16 cellular contexts compared by ENCODE assay signal in genomic region chr10:69731184-69731583, GRCh38.
DNase-seq lines count a peak whose midpoint lies in the region; ATAC-seq and TF ChIP-seq lines count a peak whose summit lies in the region.
"Had no signal": no experiment of that assay in that cellular context is flagged by ENCODE, and none has a peak within 500 bp of the region (broad histone marks: within the 10 kb centered on the region; RNA-seq: fewer than 3 reads in every experiment).

No MANE protein-coding gene starts in this region.

- POLR2A ChIA-PET in IMR-90 (lab: Charles Lee; ENCODE audit: unreplicated experiment), result no interaction called here

- no peaks in the 10 kb centered on the region for H3K9me3 Mint-ChIP-seq in activated CD4-positive, alpha-beta T cell treated with anti-CD3 and anti-CD28 coated beads, Interleukin-2, amount 10 ng/mL, durations not matched to agents 24 days and 14 days
- H3K9me3 Mint-ChIP-seq: activated T-helper 1 cell treated with anti-CD3 and anti-CD28 coated beads, Interleukin-12 subunit alpha, Interleukin-12 subunit beta, Interleukin-2, Interleukin-4 antibody, amounts not matched to agents 30 ng/mL and 10 ng/mL and 1 ng/mL, durations not matched to agents 14 hours and 24 hours and 36 hours; CD4-positive, CD25-positive, alpha-beta regulatory T cell had no signal

- ATAC-seq in IMR-90 (ENCODE audit: low read depth), result peak; percentile 75
- ATAC-seq in HG03196 (IDR thresholded peaks at IDR 0.05; ENCODE audit: unreplicated experiment), result no peak
- ATAC-seq: foreskin keratinocyte had no signal

- BruUV-seq in IMR-90 (replicated peaks; lab: Mats Ljungman, UMichigan), result no TSS peak

- peak overlapping the region; percentile 79 for H2BK20ac ChIP-seq in IMR-90 (ENCODE audit: low read depth, low read length)

- in situ Hi-C loops in IMR-90 (cut with MboI; ENCODE audit: low sequenced_read_pairs), result no loop called here

- H3K23ac ChIP-seq in IMR-90 (ENCODE audit: low read depth, low read length) (no peak overlapping the region), mesenchymal stem cell (ENCODE audit: low read length in 2 of 2) (no peak overlapping the region)

- H3K4me1 ChIP-seq in IMR-90 (ENCODE audit: control insufficient read depth, insufficient read depth, low read length), result peaks cover 56% of the 10 kb centered on the region
- H3K4me1 ChIP-seq in colonic mucosa, result no peaks in the 10 kb centered on the region
- peaks cover 62% of the 10 kb centered on the region for H3K4me1 ChIP-seq in mesenchymal stem cell (ENCODE audit: control insufficient read depth, insufficient read depth, low read depth, low read length)
- peaks cover 9% of the 10 kb centered on the region for H3K4me1 ChIP-seq in BE2C
- H3K4me1 ChIP-seq: breast epithelium had no signal

- CTCF ChIA-PET in IMR-90 (lab: Yijun Ruan, JAX), result interaction anchor here (1.0 to 1.4 kb wide), 2 partner anchors 9 to 183 kb away, joined by 3 read pairs; no protein-coding TSS in a partner anchor

- peak; percentile 31; the same call in 1 of the 2 replicates for TF ChIP-seq RAD21 in IMR-90 (IDR thresholded peaks at IDR 0.05; ENCODE audit: low read length)

- H3K9ac ChIP-seq in IMR-90 (ENCODE audit: low read depth, low read length) (no peak overlapping the region; the same call in 1 of the 2 replicates), colonic mucosa (ENCODE audit: low read depth in 2 of 2, low read length in 2 of 2) (no peak overlapping the region), mesenchymal stem cell (ENCODE audit: low read length) (no peak overlapping the region)

- H3K4me2 ChIP-seq in IMR-90 (ENCODE audit: low read depth, low read length), result no peak overlapping the region; the same call in 1 of the 2 replicates
- no peak overlapping the region for H3K4me2 ChIP-seq in mesenchymal stem cell (ENCODE audit: low read length, poor library complexity, severe bottlenecking)

- H4K91ac ChIP-seq in IMR-90 (ENCODE audit: insufficient read depth, low read depth, low read length) (peak overlapping the region; percentile 80), mesenchymal stem cell (ENCODE audit: low read length) (peak overlapping the region; percentile 90)

- dilution Hi-C loops in IMR-90 (cut with HindIII; ENCODE audit: low sequenced_read_pairs, unreplicated experiment), result no loop called here

- H2AFZ ChIP-seq in IMR-90 (replicated peaks; ENCODE audit: low read length, poor library complexity), result peak overlapping the region; percentile 28
- peak overlapping the region; percentile 29 for H2AFZ ChIP-seq in mesenchymal stem cell (ENCODE audit: low read depth, low read length)

- H3K27me3 ChIP-seq in IMR-90 (ENCODE audit: control insufficient read depth, insufficient read depth, low read length) (no peaks in the 10 kb centered on the region), colonic mucosa (no peaks in the 10 kb centered on the region), mesenchymal stem cell (ENCODE audit: control insufficient read depth in 1 of 2, insufficient read depth in 1 of 2, low read length in 2 of 2) (peaks cover 0 to 10% of the 10 kb centered on the region in 2 experiments), BE2C (no peaks in the 10 kb centered on the region)
- H3K27me3 ChIP-seq: breast epithelium, foreskin keratinocyte had no signal

- no peaks in the 10 kb centered on the region; a peak in 1 of 4 replicates for H3K79me1 ChIP-seq in IMR-90 (ENCODE audit: low read depth in 1 of 2, low read length in 2 of 2)
- H3K79me1 ChIP-seq in mesenchymal stem cell (replicated peaks; ENCODE audit: low read length, poor library complexity, severe bottlenecking), result no peaks in the 10 kb centered on the region

- intact Hi-C loops in IMR-90 (cut with micrococcal nuclease) (loop anchor here (5.0 kb wide), 1 partner anchor 181 kb away; no protein-coding TSS in a partner anchor), colonic mucosa (cut with DNase I) (no loop called here)
- intact Hi-C loops in activated CD4-positive, alpha-beta T cell treated with anti-CD3 and anti-CD28 coated beads, Interleukin-2, amount 10 ng/mL, durations not matched to agents 24 days and 14 days (cut with micrococcal nuclease), result no loop called here

- DNase-seq in AG10803 (ENCODE audit: low read depth) (peak; percentile 24), IMR-90 (peak; percentile 91), colonic mucosa (peak; percentile 39), mesenchymal stem cell (peak; percentile 90), BE2C (no peak), NCI-H1436 treated with DMSO at 0.1 percent for 48 hours (lab: John Stamatoyannopoulos, UW) (no peak)
- no peak for DNase-seq in activated CD4-positive, alpha-beta T cell treated with anti-CD3 and anti-CD28 coated beads, Interleukin-2, amount 10 ng/mL, durations not matched to agents 24 days and 14 days
- DNase-seq: CD4-positive, CD25-positive, alpha-beta regulatory T cell; left cardiac atrium; NCI-H1048; NCI-H748 treated with DMSO at 0.1 percent for 48 hours; nucleus accumbens had no signal

- H4K8ac ChIP-seq in IMR-90 (ENCODE audit: low read depth in 2 of 2, low read length in 2 of 2) (peak overlapping the region in 1 of 2 experiments; percentile 80; a peak in 3 of 4 replicates), mesenchymal stem cell (ENCODE audit: low read length) (peak overlapping the region; percentile 59)

- WGBS in IMR-90 (ENCODE audit: extremely low coverage in 2 of 2, insufficient read length in 1 of 2), 2 experiments, result no CpG with 5 or more reads among the region's 3 CpGs
- 43% methylated on average over 3 of the region's 3 CpGs for WGBS in mesenchymal stem cell

- H3K36me3 Mint-ChIP-seq in activated CD4-positive, alpha-beta T cell treated with anti-CD3 and anti-CD28 coated beads, Interleukin-2, amount 10 ng/mL, durations not matched to agents 24 days and 14 days (ENCODE audit: low read depth), result no peaks in the 10 kb centered on the region
- H3K36me3 Mint-ChIP-seq: CD4-positive, CD25-positive, alpha-beta regulatory T cell had no signal

- H3K27ac Mint-ChIP-seq in activated CD4-positive, alpha-beta T cell treated with anti-CD3 and anti-CD28 coated beads, Interleukin-2, amount 10 ng/mL, durations not matched to agents 24 days and 14 days, result no peak overlapping the region
- H3K27ac Mint-ChIP-seq: activated T-helper 1 cell treated with anti-CD3 and anti-CD28 coated beads, Interleukin-12 subunit alpha, Interleukin-12 subunit beta, Interleukin-2, Interleukin-4 antibody, amounts not matched to agents 30 ng/mL and 10 ng/mL and 1 ng/mL, durations not matched to agents 14 hours and 24 hours and 36 hours; CD4-positive, CD25-positive, alpha-beta regulatory T cell had no signal

- H3K27ac ChIP-seq in IMR-90 (ENCODE audit: insufficient read depth, low read length), result peak overlapping the region; percentile 69
- H3K27ac ChIP-seq in colonic mucosa, result no peak overlapping the region
- H3K27ac ChIP-seq in mesenchymal stem cell (ENCODE audit: low read length, poor library complexity, severe bottlenecking), result peak overlapping the region; percentile 85
- H3K27ac ChIP-seq: foreskin keratinocyte had no signal

- H3K9me3 ChIP-seq in IMR-90 (ENCODE audit: control insufficient read depth, insufficient read depth, low read length) (no peaks in the 10 kb centered on the region), colonic mucosa (no peaks in the 10 kb centered on the region), mesenchymal stem cell (ENCODE audit: control insufficient read depth, low read length) (no peaks in the 10 kb centered on the region), BE2C (no peaks in the 10 kb centered on the region)
- H3K9me3 ChIP-seq: breast epithelium had no signal

- peaks cover 4% of the 10 kb centered on the region; the same call in 1 of the 2 replicates for H4K20me1 ChIP-seq in IMR-90 (ENCODE audit: insufficient read depth, low read length)

- H2BK12ac ChIP-seq in mesenchymal stem cell (ENCODE audit: low read length in 2 of 2), result peak overlapping the region; percentile 31 to 92

- H3K4ac ChIP-seq in IMR-90 (ENCODE audit: low read depth, low read length) (peak overlapping the region; percentile 89), mesenchymal stem cell (ENCODE audit: low read depth in 1 of 2, low read length in 2 of 2) (peak overlapping the region in 1 of 2 experiments; percentile 91)

- H3K18ac ChIP-seq in IMR-90 (ENCODE audit: low read depth, low read length) (peak overlapping the region; percentile 58), mesenchymal stem cell (ENCODE audit: low read depth in 1 of 2, low read length in 2 of 2) (peak overlapping the region; percentile 63 to 85)

- TF ChIP-seq POLR2A in IMR-90 (IDR thresholded peaks at IDR 0.05; ENCODE audit: low read depth, low read length), result no peak

- H3K4me3 Mint-ChIP-seq in activated CD4-positive, alpha-beta T cell treated with anti-CD3 and anti-CD28 coated beads, Interleukin-2, amount 10 ng/mL, durations not matched to agents 24 days and 14 days, result no peak overlapping the region
- H3K4me3 Mint-ChIP-seq: activated T-helper 1 cell treated with anti-CD3 and anti-CD28 coated beads, Interleukin-12 subunit alpha, Interleukin-12 subunit beta, Interleukin-2, Interleukin-4 antibody, amounts not matched to agents 30 ng/mL and 10 ng/mL and 1 ng/mL, durations not matched to agents 14 hours and 24 hours and 36 hours; CD4-positive, CD25-positive, alpha-beta regulatory T cell had no signal

- H2BK15ac ChIP-seq in IMR-90 (ENCODE audit: low read depth, low read length) (peak overlapping the region; percentile 26; the same call in 2 of the 3 replicates), mesenchymal stem cell (ENCODE audit: low read depth, poor library complexity, severe bottlenecking) (no peak overlapping the region)

- TF ChIP-seq CTCF in AG10803 (conservative IDR thresholded peaks at IDR 0.05; ENCODE audit: low read length) (no peak), IMR-90 (conservative IDR thresholded peaks at IDR 0.05; ENCODE audit: low read depth, low read length) (peak; percentile 29), colonic mucosa (IDR thresholded peaks at IDR 0.05) (no peak), BE2C (IDR thresholded peaks at IDR 0.05; ENCODE audit: low read depth, low read length) (no peak)

- peaks cover 27% of the 10 kb centered on the region for H3K4me1 Mint-ChIP-seq in activated CD4-positive, alpha-beta T cell treated with anti-CD3 and anti-CD28 coated beads, Interleukin-2, amount 10 ng/mL, durations not matched to agents 24 days and 14 days

- peak overlapping the region; percentile 88 for H2AK5ac ChIP-seq in IMR-90 (ENCODE audit: low read depth, low read length)
- H2AK5ac ChIP-seq in mesenchymal stem cell (ENCODE audit: low read length, severe bottlenecking), result peak overlapping the region; percentile 21

- H3K36me3 ChIP-seq in IMR-90 (ENCODE audit: control insufficient read depth, insufficient read depth, low read length) (no peaks in the 10 kb centered on the region), colonic mucosa (no peaks in the 10 kb centered on the region), mesenchymal stem cell (ENCODE audit: control insufficient read depth in 1 of 2, insufficient read depth in 2 of 2, low read depth in 1 of 2, low read length in 2 of 2) (no peaks in the 10 kb centered on the region), BE2C (no peaks in the 10 kb centered on the region)
- H3K36me3 ChIP-seq: breast epithelium had no signal

- peak overlapping the region; percentile 74 for H2AK9ac ChIP-seq in IMR-90 (replicated peaks; ENCODE audit: low read depth, low read length, poor library complexity)

- H3K14ac ChIP-seq in IMR-90 (replicated peaks; ENCODE audit: low read depth, low read length) (peak overlapping the region; percentile 65; the same call in 1 of the 2 replicates), mesenchymal stem cell (ENCODE audit: low read length in 2 of 2) (no peak overlapping the region)

- H3K56ac ChIP-seq in IMR-90 (ENCODE audit: extremely low read depth, insufficient read depth, low read length), result 0 out of 2 replicates have a peak overlapping the region, but pooled peaks have one; percentile 12

- peak overlapping the region; percentile 52 for H2BK5ac ChIP-seq in IMR-90 (ENCODE audit: low read depth, low read length, poor library complexity, severe bottlenecking)
- H2BK5ac ChIP-seq in mesenchymal stem cell (ENCODE audit: low read depth, low read length, poor library complexity, severe bottlenecking), result peak overlapping the region; percentile 31

- H4K5ac ChIP-seq in IMR-90 (ENCODE audit: low read depth, low read length), result peak overlapping the region; percentile 31; the same call in 1 of the 2 replicates

- H3K4me3 ChIP-seq in AG10803 (ENCODE audit: low read length), result no peak overlapping the region
- no peak overlapping the region for H3K4me3 ChIP-seq in IMR-90 (ENCODE audit: insufficient read depth, low read depth, low read length)
- no peak overlapping the region for H3K4me3 ChIP-seq in colonic mucosa
- H3K4me3 ChIP-seq in mesenchymal stem cell (ENCODE audit: insufficient read depth in 1 of 2, low read depth in 1 of 2, low read length in 2 of 2), result no peak overlapping the region
- H3K4me3 ChIP-seq in BE2C (ENCODE audit: low read depth, low read length), result no peak overlapping the region
- H3K4me3 ChIP-seq: breast epithelium had no signal

- H3K9me1 ChIP-seq in IMR-90 (ENCODE audit: insufficient read depth, low read length), result peaks cover 33% of the 10 kb centered on the region

- peaks cover 8% of the 10 kb centered on the region for H3K27me3 Mint-ChIP-seq in activated CD4-positive, alpha-beta T cell treated with anti-CD3 and anti-CD28 coated beads, Interleukin-2, amount 10 ng/mL, durations not matched to agents 24 days and 14 days

- H2BK120ac ChIP-seq in IMR-90 (ENCODE audit: low read depth, low read length) (peak overlapping the region; percentile 91), mesenchymal stem cell (ENCODE audit: low read depth, low read length) (peak overlapping the region; percentile 75)

Comparison
In these comparisons a context has a peak if more than half of its experiments do, and no peak if none do; other contexts are left out.
1. DNase-seq: peak in AG10803 (single experiment), IMR-90 (single experiment), colonic mucosa (single experiment) and mesenchymal stem cell (single experiment); none in activated CD4-positive, alpha-beta T cell treated with anti-CD3 and anti-CD28 coated beads, Interleukin-2, amount 10 ng/mL, durations not matched to agents 24 days and 14 days (single experiment), BE2C (single experiment) and NCI-H1436 treated with DMSO at 0.1 percent for 48 hours (single experiment).